Comparison of ENCODE assay signal across 10 cellular contexts in the genomic region with DNA sequence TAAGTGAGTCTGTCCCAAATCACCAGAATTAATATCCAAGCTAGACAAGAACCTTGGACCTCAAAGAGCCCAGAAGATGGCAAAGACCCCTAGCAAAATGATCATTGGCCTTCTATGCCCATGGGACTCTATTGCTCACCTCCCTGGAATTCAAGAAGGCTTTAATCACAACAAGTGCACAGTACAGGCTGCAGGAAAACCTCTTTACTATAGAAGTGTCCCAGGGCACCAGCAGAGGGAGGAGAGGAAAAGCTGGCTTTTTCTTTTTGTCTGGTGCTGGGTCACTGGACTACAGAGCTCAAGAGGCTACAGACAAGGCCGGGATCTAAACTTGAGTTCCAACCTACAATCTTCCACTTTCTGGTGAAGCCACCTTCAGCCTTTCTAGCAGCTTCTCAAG.
DNase-seq lines count a peak whose midpoint lies in the region; TF ChIP-seq lines count a peak whose summit lies in the region.
"Had no signal": no experiment of that assay in that cellular context is flagged by ENCODE, and none has a peak within 500 bp of the region (broad histone marks: within the 10 kb centered on the region; RNA-seq: fewer than 3 reads in every experiment).

No MANE protein-coding gene starts in this region.

- H3K27ac Mint-ChIP-seq in Calu3 (ENCODE audit: unreplicated experiment), result peak overlapping the region; percentile 8
- H3K27ac Mint-ChIP-seq in activated CD4-positive, alpha-beta T cell treated with anti-CD3 and anti-CD28 coated beads, Interleukin-2, amount 10 ng/mL, durations not matched to agents 24 days and 14 days, result no peak overlapping the region

- CTCF ChIA-PET in Calu3 (lab: Charles Lee), result interaction anchor here (1.0 to 3.6 kb wide), 6 partner anchors 17 to 88 kb away, joined by 3 to 17 read pairs (median 4); a partner anchor contains a TSS

- intact Hi-C loops in Calu3 (cut with micrococcal nuclease; ENCODE audit: unreplicated experiment), result loop anchor here (2.0 kb wide), 1 partner anchor 89 kb away; no protein-coding TSS in a partner anchor
- intact Hi-C loops in activated CD4-positive, alpha-beta T cell treated with anti-CD3 and anti-CD28 coated beads, Interleukin-2, amount 10 ng/mL, durations not matched to agents 24 days and 14 days (cut with micrococcal nuclease), result no loop called here

- H3K27me3 Mint-ChIP-seq in Calu3 (ENCODE audit: unreplicated experiment), result no peaks in the 10 kb centered on the region
- no peaks in the 10 kb centered on the region for H3K27me3 Mint-ChIP-seq in activated CD4-positive, alpha-beta T cell treated with anti-CD3 and anti-CD28 coated beads, Interleukin-2, amount 10 ng/mL, durations not matched to agents 24 days and 14 days

- H3K4me1 Mint-ChIP-seq in Calu3 (ENCODE audit: low read depth, unreplicated experiment), result peaks cover 45% of the 10 kb centered on the region
- H3K4me1 Mint-ChIP-seq in activated CD4-positive, alpha-beta T cell treated with anti-CD3 and anti-CD28 coated beads, Interleukin-2, amount 10 ng/mL, durations not matched to agents 24 days and 14 days, result peaks cover 4% of the 10 kb centered on the region

- no peak overlapping the region for H3K4me3 Mint-ChIP-seq in Calu3 (ENCODE audit: low read depth, unreplicated experiment)
- no peak overlapping the region for H3K4me3 Mint-ChIP-seq in activated CD4-positive, alpha-beta T cell treated with anti-CD3 and anti-CD28 coated beads, Interleukin-2, amount 10 ng/mL, durations not matched to agents 24 days and 14 days

- peaks cover under 1% of the 10 kb centered on the region for H3K9me3 Mint-ChIP-seq in Calu3 (ENCODE audit: low read depth, unreplicated experiment)
- peaks cover 7% of the 10 kb centered on the region for H3K9me3 Mint-ChIP-seq in activated CD4-positive, alpha-beta T cell treated with anti-CD3 and anti-CD28 coated beads, Interleukin-2, amount 10 ng/mL, durations not matched to agents 24 days and 14 days

- H3K4me3 ChIP-seq in fibroblast of pulmonary artery (replicated peaks; ENCODE audit: low read depth, low read length) (no peak overlapping the region), retinal pigment epithelial cell (ENCODE audit: low read length) (no peak overlapping the region)
- H3K4me3 ChIP-seq: lung had no signal

- peaks cover 7% of the 10 kb centered on the region for H3K36me3 Mint-ChIP-seq in Calu3 (ENCODE audit: insufficient read depth, unreplicated experiment)
- no peaks in the 10 kb centered on the region for H3K36me3 Mint-ChIP-seq in activated CD4-positive, alpha-beta T cell treated with anti-CD3 and anti-CD28 coated beads, Interleukin-2, amount 10 ng/mL, durations not matched to agents 24 days and 14 days (ENCODE audit: low read depth)

- DNase-seq in Calu3, result no peak
- DNase-seq in T1000 (lab: John Stamatoyannopoulos, UW), result peak; percentile 38
- peak; percentile 67 for DNase-seq in fibroblast of pulmonary artery (ENCODE audit: low read depth)
- peak; percentile 45 for DNase-seq in retinal pigment epithelial cell (ENCODE audit: low read depth)
- no peak for DNase-seq in activated CD4-positive, alpha-beta T cell treated with anti-CD3 and anti-CD28 coated beads, Interleukin-2, amount 10 ng/mL, durations not matched to agents 24 days and 14 days
- DNase-seq in MV-4-11 (lab: John Stamatoyannopoulos, UW), result no peak
- no peak for DNase-seq in T-helper 1 cell
- DNase-seq in cortex of kidney (lab: John Stamatoyannopoulos, UW), result no peak
- DNase-seq: stimulated activated CD4-positive, alpha-beta T cell treated with anti-CD3 and anti-CD28 coated beads, Interleukin-2, amount 100 ng/mL, for 48 hours had no signal

- TF ChIP-seq CTCF in Calu3 (IDR thresholded peaks at IDR 0.05; ENCODE audit: unreplicated experiment) (no peak), fibroblast of pulmonary artery (IDR thresholded peaks at IDR 0.05; ENCODE audit: low read length, missing control alignments) (peak; percentile 47), retinal pigment epithelial cell (conservative IDR thresholded peaks at IDR 0.05; ENCODE audit: low read depth, low read length) (peak; percentile 58)

- BruUV-seq in Calu3 (replicated peaks; lab: Mats Ljungman, UMichigan), result no TSS peak

Comparison
In these comparisons a context has a peak if more than half of its experiments do, and no peak if none do; other contexts are left out.
1. DNase-seq: peak in T1000 (single experiment), fibroblast of pulmonary artery (single experiment) and retinal pigment epithelial cell (single experiment); none in Calu3 (single experiment), activated CD4-positive, alpha-beta T cell treated with anti-CD3 and anti-CD28 coated beads, Interleukin-2, amount 10 ng/mL, durations not matched to agents 24 days and 14 days (single experiment), MV-4-11 (single experiment), T-helper 1 cell (0 of 5) and cortex of kidney (single experiment).